Comparison of ENCODE assay signal across 8 cellular contexts in genomic region chr12:52007158-52007921, GRCh38. TPM values are rescaled to one million over a fixed set of nuclear protein-coding genes. Genes with fewer than 3 reads are reported as not detected.
DNase-seq lines count a peak whose midpoint lies in the region; ATAC-seq and TF ChIP-seq lines count a peak whose summit lies in the region.

No MANE protein-coding gene starts in this region.

- dilution Hi-C loops in mammary epithelial cell (cut with HindIII; ENCODE audit: low sequenced_read_pairs): no loop called here

- peaks cover 0 to 3% (median 0%) of the 10 kb centered on the region in 8 donors for H3K9me3 Mint-ChIP-seq in CD4-positive, alpha-beta memory T cell
- no peaks in the 10 kb centered on the region for H3K9me3 Mint-ChIP-seq in stimulated activated effector memory CD8-positive, alpha-beta T cell treated with anti-CD3 and anti-CD28 coated beads, Interleukin-12 subunit alpha, Interleukin-12 subunit beta, amount 100 ng/mL, for 72 hours

- no peaks in the 10 kb centered on the region for H3K27me3 ChIP-seq in CD4-positive, alpha-beta memory T cell (ENCODE audit: insufficient read depth, low read length)
- peaks cover 19% of the 10 kb centered on the region for H3K27me3 ChIP-seq in mammary epithelial cell (ENCODE audit: insufficient read depth, low read length)

- CTCF ChIA-PET in CD4-positive, alpha-beta memory T cell (lab: Charles Lee; ENCODE audit: partially characterized antibody): interaction anchor here (1.1 to 34.6 kb wide), 3 partner anchors 13 to 74 kb away, joined by 3 to 1048 read pairs (median 50); no protein-coding TSS in a partner anchor
- CTCF ChIA-PET in mammary epithelial cell (lab: Charles Lee; ENCODE audit: low non-redundant PET): no interaction called here

- peak overlapping the region; percentile 91 for H3K27ac ChIP-seq in CD4-positive, alpha-beta memory T cell (ENCODE audit: low read depth, low read length)
- H3K27ac ChIP-seq in mammary epithelial cell (ENCODE audit: insufficient read depth, low read depth, low read length): no peak overlapping the region

- H3K4me2 ChIP-seq in mammary epithelial cell (ENCODE audit: insufficient read depth, low read depth, low read length): peak overlapping the region; percentile 72

- POLR2A ChIA-PET in CD4-positive, alpha-beta memory T cell (lab: Charles Lee; ENCODE audit: partially characterized antibody): interaction anchor here (1.3 to 8.8 kb wide), 6 partner anchors 14 to 999 kb away, joined by 3 to 187 read pairs (median 16); partner anchors contain the start of genes ATG101, EIF4B and NR4A1

- peaks cover 28% of the 10 kb centered on the region for H3K4me1 ChIP-seq in CD4-positive, alpha-beta memory T cell (ENCODE audit: insufficient read depth, low read length)
- H3K4me1 ChIP-seq in mammary epithelial cell (ENCODE audit: insufficient read depth, low read length): peaks cover 6% of the 10 kb centered on the region

- peak; percentile 74 to 81 (median 79) for DNase-seq in CD4-positive, alpha-beta memory T cell
- peak; percentile 16 to 67 (median 36) for DNase-seq in T-helper 2 cell
- DNase-seq in mammary epithelial cell: no peak
- peak; percentile 46 to 91 for DNase-seq in lower leg skin (ENCODE audit: low spot score in 2 of 2)
- DNase-seq in stimulated activated effector memory CD8-positive, alpha-beta T cell treated with anti-CD3 and anti-CD28 coated beads, Interleukin-12 subunit alpha, Interleukin-12 subunit beta, amount 100 ng/mL, for 72 hours (ENCODE audit: low spot score in 2 of 2): peak; percentile 34 to 75
- no peak for DNase-seq in HuH-7 (ENCODE audit: low spot score)
- no peak for DNase-seq in EL

- H3K27ac Mint-ChIP-seq in CD4-positive, alpha-beta memory T cell: peak overlapping the region; percentile 89 to 98 (median 97)
- H3K27ac Mint-ChIP-seq in stimulated activated effector memory CD8-positive, alpha-beta T cell treated with anti-CD3 and anti-CD28 coated beads, Interleukin-12 subunit alpha, Interleukin-12 subunit beta, amount 100 ng/mL, for 72 hours: peak overlapping the region; percentile 83

- whole genome bisulfite sequencing in mammary epithelial cell (ENCODE audit: low coverage, missing lambda C conversion rate): 9% methylated on average over 9 of the region's 72 CpGs
- WGBS in lower leg skin, 2 donors: 2 to 9% methylated on average over 44 to 55 of the region's 72 CpGs

- BruUV-seq in mammary epithelial cell (replicated peaks; lab: Mats Ljungman, UMichigan): no TSS peak

- H3K4me3 ChIP-seq in CD4-positive, alpha-beta memory T cell (ENCODE audit: low read length in 2 of 2): peak overlapping the region; percentile 29 to 83
- H3K4me3 ChIP-seq in mammary epithelial cell (replicated peaks in 1 of 3; ENCODE audit: insufficient read depth in 1 of 3, low read depth in 2 of 3, low read length in 3 of 3) (peak overlapping the region in 2 of 3 experiments; percentile 19 to 28), lower leg skin (ENCODE audit: low read depth, poor library complexity, severe bottlenecking) (peak overlapping the region; percentile 56)

- H3K79me2 ChIP-seq in mammary epithelial cell (ENCODE audit: insufficient read depth, low read length): no peaks in the 10 kb centered on the region

- ATAC-seq in stimulated activated effector memory CD8-positive, alpha-beta T cell treated with anti-CD3 and anti-CD28 coated beads, Interleukin-12 subunit alpha, Interleukin-12 subunit beta, amount 100 ng/mL, for 72 hours: peak; percentile 58
- ATAC-seq in GM21390 (IDR thresholded peaks at IDR 0.05; ENCODE audit: unreplicated experiment): no peak

- no peaks in the 10 kb centered on the region for H4K20me1 ChIP-seq in mammary epithelial cell (ENCODE audit: insufficient read depth, low read length)

- H2AFZ ChIP-seq in mammary epithelial cell (ENCODE audit: low read depth, low read length): no peak overlapping the region

- peaks cover 12 to 44% (median 24%) of the 10 kb centered on the region in 4 donors for H3K4me1 Mint-ChIP-seq in CD4-positive, alpha-beta memory T cell
- peaks cover 32% of the 10 kb centered on the region for H3K4me1 Mint-ChIP-seq in stimulated activated effector memory CD8-positive, alpha-beta T cell treated with anti-CD3 and anti-CD28 coated beads, Interleukin-12 subunit alpha, Interleukin-12 subunit beta, amount 100 ng/mL, for 72 hours

- TF ChIP-seq CTCF in mammary epithelial cell (conservative IDR thresholded peaks at IDR 0.05 in 1 of 2, IDR thresholded peaks at IDR 0.05 in 1 of 2; ENCODE audit: extremely low read depth in 1 of 2, insufficient read depth in 1 of 2, low read depth in 1 of 2, low read length in 2 of 2): no peak
- TF ChIP-seq CTCF in lower leg skin (IDR thresholded peaks at IDR 0.05): no peak

- in situ Hi-C loops in mammary epithelial cell (cut with MboI; ENCODE audit: low sequenced_read_pairs in 2 of 2): no loop called here

- H3K27me3 Mint-ChIP-seq in CD4-positive, alpha-beta memory T cell: peaks cover 0 to 2% of the 10 kb centered on the region in 2 donors

- H3K36me3 Mint-ChIP-seq in CD4-positive, alpha-beta memory T cell: peaks cover 16 to 39% of the 10 kb centered on the region in 2 donors
- H3K36me3 Mint-ChIP-seq in stimulated activated effector memory CD8-positive, alpha-beta T cell treated with anti-CD3 and anti-CD28 coated beads, Interleukin-12 subunit alpha, Interleukin-12 subunit beta, amount 100 ng/mL, for 72 hours: peaks cover 28% of the 10 kb centered on the region

- H3K9me3 ChIP-seq in CD4-positive, alpha-beta memory T cell (ENCODE audit: control insufficient read depth in 1 of 2, low read length in 2 of 2): no peaks in the 10 kb centered on the region
- H3K9me3 ChIP-seq in mammary epithelial cell (replicated peaks; ENCODE audit: insufficient read depth, low read length): no peaks in the 10 kb centered on the region

- H3K4me3 Mint-ChIP-seq in CD4-positive, alpha-beta memory T cell: peak overlapping the region; percentile 83 to 95 (median 94)
- peak overlapping the region; percentile 83 for H3K4me3 Mint-ChIP-seq in stimulated activated effector memory CD8-positive, alpha-beta T cell treated with anti-CD3 and anti-CD28 coated beads, Interleukin-12 subunit alpha, Interleukin-12 subunit beta, amount 100 ng/mL, for 72 hours

- H3K36me3 ChIP-seq in CD4-positive, alpha-beta memory T cell (ENCODE audit: insufficient read depth, low read length): peaks cover 14% of the 10 kb centered on the region
- H3K36me3 ChIP-seq in mammary epithelial cell (ENCODE audit: insufficient read depth, low read length): no peaks in the 10 kb centered on the region

- intact Hi-C loops in CD4-positive, alpha-beta memory T cell (cut with micrococcal nuclease): no loop called here
- intact Hi-C loops in mammary epithelial cell (cut with micrococcal nuclease): no loop called here
- intact Hi-C loops in lower leg skin (cut with DNase I; ENCODE audit: low total_unique reads): no loop called here

- no peak for TF ChIP-seq POLR2A in lower leg skin (IDR thresholded peaks at IDR 0.05)

- H3K9ac ChIP-seq in mammary epithelial cell (ENCODE audit: insufficient read depth, low read length): no peak overlapping the region

RNA-seq across cellular contexts. Expression of gene TAMALIN, which starts 0.6 kb away (rescaled TPM):
- 10 to 100 TPM; 30.5 to 31.7 TPM for total RNA-seq in CD4-positive, alpha-beta memory T cell
- 1 to 10 TPM; 1.2 to 5.3 TPM for polyA plus RNA-seq in CD4-positive, alpha-beta memory T cell
- total RNA-seq in mammary epithelial cell (under 1 TPM in 1 of 2 donors, not detected in 1; 0.50 TPM), lower leg skin (10 to 100 TPM; 14.6 to 34.2 (median 25.9) TPM)
- polyA plus RNA-seq in mammary epithelial cell: 0.10 TPM
- not detected for polyA minus RNA-seq in mammary epithelial cell

RNA-seq across cellular contexts. Expression of gene NR4A1, which starts 43.9 kb away (rescaled TPM):
- 1 to 10 TPM; 1.1 to 1.3 TPM for total RNA-seq in CD4-positive, alpha-beta memory T cell
- polyA plus RNA-seq in CD4-positive, alpha-beta memory T cell: 1 to 10 TPM; 1.2 to 1.3 TPM
- total RNA-seq in mammary epithelial cell (1 to 10 TPM in 1 of 2 donors, under 1 TPM in 1; 0.17 to 2.4 TPM), lower leg skin (100 to 1,000 TPM in 2 of 4 donors, 10 to 100 TPM in 2; 28.7 to 121 (median 105) TPM)
- 0.44 TPM for polyA plus RNA-seq in mammary epithelial cell
- 1.4 TPM for polyA minus RNA-seq in mammary epithelial cell

RNA-seq across cellular contexts. Expression of gene ACVR1B, which starts 55.8 kb away (rescaled TPM):
- 10 to 100 TPM; 10.8 to 12.6 TPM for total RNA-seq in CD4-positive, alpha-beta memory T cell
- polyA plus RNA-seq in CD4-positive, alpha-beta memory T cell: 1 to 10 TPM in 1 of 2 donors, under 1 TPM in 1; 0.42 to 2.5 TPM
- 10 to 100 TPM; 13.7 to 19.6 TPM for total RNA-seq in mammary epithelial cell
- 10.8 TPM for polyA plus RNA-seq in mammary epithelial cell
- 13.8 TPM for polyA minus RNA-seq in mammary epithelial cell
- 10 to 100 TPM; 67.4 to 87.0 (median 80.5) TPM for total RNA-seq in lower leg skin

Comparison
In these comparisons a context has a peak if more than half of its experiments do, and no peak if none do; other contexts are left out.
1. DNase-seq: peak in CD4-positive, alpha-beta memory T cell (5 of 5), T-helper 2 cell (5 of 5), lower leg skin (2 of 2) and stimulated activated effector memory CD8-positive, alpha-beta T cell treated with anti-CD3 and anti-CD28 coated beads, Interleukin-12 subunit alpha, Interleukin-12 subunit beta, amount 100 ng/mL, for 72 hours (2 of 2); none in mammary epithelial cell (single experiment), HuH-7 (single experiment) and EL (single experiment).
2. RNA of gene TAMALIN, which starts 0.6 kb away (total RNA-seq): 30.5 to 31.7 TPM in CD4-positive, alpha-beta memory T cell and 14.6 to 34.2 TPM in lower leg skin; 0.50 TPM in mammary epithelial cell; every median in the first group is over 10 times any median in the second.
3. RNA of gene NR4A1, which starts 43.9 kb away (total RNA-seq): 28.7 to 121 TPM in lower leg skin; 0.17 to 2.4 TPM in mammary epithelial cell and 1.1 to 1.3 TPM in CD4-positive, alpha-beta memory T cell; every median in the first group is over 4 times any median in the second.
4. Peak in every context shown above with its lines, with median percentiles within 50 percentile points of each other: H3K4me3 ChIP-seq.